ENCODE assay signal across 22 cellular contexts in the genomic region with DNA sequence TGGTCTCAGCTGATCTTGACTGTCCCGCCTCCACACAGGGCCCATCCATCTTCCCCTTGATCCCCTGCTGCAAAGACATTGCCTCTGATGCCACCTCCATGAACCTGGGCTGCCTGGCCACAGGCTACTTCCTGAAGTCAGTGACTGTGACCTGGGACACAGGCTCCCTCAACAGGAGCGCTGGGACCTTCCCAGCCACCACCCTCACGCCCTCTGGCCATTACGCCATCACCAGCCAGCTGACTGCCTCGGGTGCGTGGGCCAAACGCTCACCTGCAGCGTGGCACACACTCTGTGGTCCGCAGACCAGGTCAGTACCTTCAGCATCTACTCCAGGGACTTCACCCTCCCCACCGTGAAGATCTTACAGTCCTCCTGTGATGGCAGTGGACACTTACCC.
DNase-seq lines count a peak whose midpoint lies in the region; ATAC-seq and TF ChIP-seq lines count a peak whose summit lies in the region.
"Had no signal": no experiment of that assay in that cellular context is flagged by ENCODE, and none has a peak within 500 bp of the region (broad histone marks: within the 10 kb centered on the region; RNA-seq: fewer than 3 reads in every experiment).

No MANE protein-coding gene starts in this region.

- no peak for DNase-seq in activated naive CD4-positive, alpha-beta T cell treated with anti-CD3 and anti-CD28 coated beads, Interleukin-2, amount 10 ng/mL, durations not matched to agents 7 days and 5 days
- DNase-seq in activated naive CD4-positive, alpha-beta T cell treated with anti-CD3 and anti-CD28 coated beads for 36 hours: no peak
- DNase-seq in GM20000 (ENCODE audit: low spot score) (peak; percentile 10), neuronal stem cell (ENCODE audit: low spot score) (no peak), SKM-1 (lab: John Stamatoyannopoulos, UW; ENCODE audit: unreplicated experiment) (no peak), NCI-H2107 (lab: John Stamatoyannopoulos, UW) (no peak)
- DNase-seq: DMS53; EL; GF-D8; GM23248; HCEC 1CT; NCI-H1092 treated with DMSO at 0.1 percent for 48 hours; NCI-H1436 treated with DMSO at 0.1 percent for 48 hours; NCI-H1930; NCI-H2227 treated with DMSO at 0.1 percent for 48 hours; NCI-H510A; NK-92 treated with Interleukin-12 subunit alpha and Interleukin-12 subunit beta, amount 100 ng/mL, for 24 hours; SIG-M5 had no signal

- intact Hi-C loops in activated naive CD4-positive, alpha-beta T cell treated with anti-CD3 and anti-CD28 coated beads for 36 hours (cut with micrococcal nuclease): no loop called here

- H3K18ac ChIP-seq in neuronal stem cell (ENCODE audit: low read length): peak overlapping the region; percentile 76

- peak overlapping the region; percentile 81 for H2BK120ac ChIP-seq in neuronal stem cell (ENCODE audit: low read depth, low read length)

- peak overlapping the region; percentile 85 for H3K23ac ChIP-seq in neuronal stem cell (ENCODE audit: low read depth, low read length, poor library complexity)

- no peak overlapping the region for H4K91ac ChIP-seq in neuronal stem cell (ENCODE audit: low read depth, low read length, poor library complexity)

- H3K9me3 ChIP-seq in neuronal stem cell (replicated peaks in 1 of 2; ENCODE audit: control insufficient read depth in 2 of 2, insufficient read depth in 1 of 2, low read depth in 1 of 2, low read length in 2 of 2): peaks cover 0 to 4% of the 10 kb centered on the region in 2 donors

- H3K79me1 ChIP-seq in neuronal stem cell (ENCODE audit: low read depth, low read length): peaks cover 2% of the 10 kb centered on the region

- peaks cover 5% of the 10 kb centered on the region for H3K9me3 Mint-ChIP-seq in activated naive CD4-positive, alpha-beta T cell treated with anti-CD3 and anti-CD28 coated beads, Interleukin-2, amount 10 ng/mL, durations not matched to agents 7 days and 5 days
- no peaks in the 10 kb centered on the region for H3K9me3 Mint-ChIP-seq in activated naive CD4-positive, alpha-beta T cell treated with anti-CD3 and anti-CD28 coated beads for 36 hours

- no peak overlapping the region for H3K4me2 ChIP-seq in neuronal stem cell (ENCODE audit: insufficient read depth, low read length, poor library complexity, severe bottlenecking)
- H3K4me2 ChIP-seq: KMS-11 had no signal

- H3K27ac Mint-ChIP-seq in activated naive CD4-positive, alpha-beta T cell treated with anti-CD3 and anti-CD28 coated beads, Interleukin-2, amount 10 ng/mL, durations not matched to agents 7 days and 5 days: peak overlapping the region; percentile 47
- H3K27ac Mint-ChIP-seq in activated naive CD4-positive, alpha-beta T cell treated with anti-CD3 and anti-CD28 coated beads for 36 hours: no peak overlapping the region

- no peak overlapping the region for H3K4me3 Mint-ChIP-seq in activated naive CD4-positive, alpha-beta T cell treated with anti-CD3 and anti-CD28 coated beads, Interleukin-2, amount 10 ng/mL, durations not matched to agents 7 days and 5 days
- no peak overlapping the region for H3K4me3 Mint-ChIP-seq in activated naive CD4-positive, alpha-beta T cell treated with anti-CD3 and anti-CD28 coated beads for 36 hours

- H3K27me3 Mint-ChIP-seq in activated naive CD4-positive, alpha-beta T cell treated with anti-CD3 and anti-CD28 coated beads, Interleukin-2, amount 10 ng/mL, durations not matched to agents 7 days and 5 days: no peaks in the 10 kb centered on the region
- H3K27me3 Mint-ChIP-seq in activated naive CD4-positive, alpha-beta T cell treated with anti-CD3 and anti-CD28 coated beads for 36 hours (ENCODE audit: low read depth): no peaks in the 10 kb centered on the region

- H3K36me3 ChIP-seq in neuronal stem cell (replicated peaks in 1 of 2; ENCODE audit: control insufficient read depth in 2 of 2, insufficient read depth in 2 of 2, low read length in 2 of 2): peaks cover 0 to 12% of the 10 kb centered on the region in 2 donors

- no peak overlapping the region for H3K27ac ChIP-seq in neuronal stem cell (replicated peaks; ENCODE audit: low read length)
- H3K27ac ChIP-seq: C4-2B, GM23248, KMS-11, RWPE1 had no signal

- H3K4me1 ChIP-seq in neuronal stem cell (ENCODE audit: control insufficient read depth in 2 of 2, insufficient read depth in 1 of 2, low read depth in 1 of 2, low read length in 2 of 2): no peaks in the 10 kb centered on the region

- no peak overlapping the region for H2AFZ ChIP-seq in neuronal stem cell (ENCODE audit: low read length)
- H2AFZ ChIP-seq: GM23248 had no signal

- no peak overlapping the region for H4K8ac ChIP-seq in neuronal stem cell (ENCODE audit: low read depth, low read length)

- no CpG with 5 or more reads among the region's 10 CpGs for WGBS in neuronal stem cell (ENCODE audit: extremely low coverage in 2 of 2, insufficient read length in 2 of 2, insufficient replicate concordance in 1 of 2), 2 donors

- peak overlapping the region in 1 of 2 donors; percentile 3 for H3K4me3 ChIP-seq in neuronal stem cell (ENCODE audit: low read length in 2 of 2)
- H3K4me3 ChIP-seq: GM23248 had no signal

- CTCF ChIA-PET in activated naive CD4-positive, alpha-beta T cell treated with anti-CD3 and anti-CD28 coated beads, Interleukin-2, amount 10 ng/mL, durations not matched to agents 7 days and 5 days (lab: Charles Lee): no interaction called here
- CTCF ChIA-PET in activated naive CD4-positive, alpha-beta T cell treated with anti-CD3 and anti-CD28 coated beads for 36 hours (lab: Charles Lee): no interaction called here

- ATAC-seq in HG02938 (IDR thresholded peaks at IDR 0.05; ENCODE audit: unreplicated experiment): no peak

- H2BK15ac ChIP-seq in neuronal stem cell (ENCODE audit: low read length): no peak overlapping the region

- H2BK5ac ChIP-seq in neuronal stem cell (ENCODE audit: low read length): peak overlapping the region; percentile 29

- TF ChIP-seq CTCF in GM20000 (IDR thresholded peaks at IDR 0.05; ENCODE audit: extremely low read depth, missing control alignments): no peak

- H3K4me1 Mint-ChIP-seq in activated naive CD4-positive, alpha-beta T cell treated with anti-CD3 and anti-CD28 coated beads, Interleukin-2, amount 10 ng/mL, durations not matched to agents 7 days and 5 days: no peaks in the 10 kb centered on the region
- H3K4me1 Mint-ChIP-seq in activated naive CD4-positive, alpha-beta T cell treated with anti-CD3 and anti-CD28 coated beads for 36 hours (ENCODE audit: low read depth): no peaks in the 10 kb centered on the region

- no peak overlapping the region for H2BK12ac ChIP-seq in neuronal stem cell (ENCODE audit: low read length)

- peaks cover 41% of the 10 kb centered on the region for H3K36me3 Mint-ChIP-seq in activated naive CD4-positive, alpha-beta T cell treated with anti-CD3 and anti-CD28 coated beads, Interleukin-2, amount 10 ng/mL, durations not matched to agents 7 days and 5 days
- H3K36me3 Mint-ChIP-seq in activated naive CD4-positive, alpha-beta T cell treated with anti-CD3 and anti-CD28 coated beads for 36 hours (ENCODE audit: low read depth): peaks cover 41% of the 10 kb centered on the region

- H3K14ac ChIP-seq in neuronal stem cell (ENCODE audit: low read length): no peak overlapping the region

- H3K9ac ChIP-seq in neuronal stem cell (ENCODE audit: low read depth, low read length, poor library complexity): peak overlapping the region; percentile 21
- H3K9ac ChIP-seq: GM23248, KMS-11 had no signal

- H2AK5ac ChIP-seq in neuronal stem cell (ENCODE audit: low read depth, low read length): peak overlapping the region; percentile 63

- no peaks in the 10 kb centered on the region for H3K27me3 ChIP-seq in neuronal stem cell (ENCODE audit: control insufficient read depth in 3 of 3, insufficient read depth in 3 of 3, low read depth in 1 of 3, low read length in 3 of 3)

- H3K4ac ChIP-seq in neuronal stem cell (ENCODE audit: low read length): peak overlapping the region; percentile 37
